16 cellular contexts compared by ENCODE assay signal in genomic region chr14:34604990-34605389, GRCh38. TPM values are rescaled to one million over a fixed set of nuclear protein-coding genes. Genes with fewer than 3 reads are reported as not detected.
DNase-seq lines count a peak whose midpoint lies in the region; ATAC-seq and TF ChIP-seq lines count a peak whose summit lies in the region.
"Had no signal": no experiment of that assay in that cellular context is flagged by ENCODE, and none has a peak within 500 bp of the region (broad histone marks: within the 10 kb centered on the region; RNA-seq: fewer than 3 reads in every experiment).

No MANE protein-coding gene starts in this region.

- no peak for TF ChIP-seq CTCF in choroid plexus epithelial cell (conservative IDR thresholded peaks at IDR 0.05; ENCODE audit: low read depth, low read length)

- H3K36me3 Mint-ChIP-seq in activated CD4-positive, alpha-beta memory T cell treated with anti-CD3 and anti-CD28 coated beads for 36 hours: peaks cover 37% of the 10 kb centered on the region

- intact Hi-C loops in activated CD4-positive, alpha-beta memory T cell treated with anti-CD3 and anti-CD28 coated beads for 36 hours (cut with micrococcal nuclease): no loop called here

- no peaks in the 10 kb centered on the region for H3K9me3 Mint-ChIP-seq in activated CD4-positive, alpha-beta memory T cell treated with anti-CD3 and anti-CD28 coated beads for 36 hours
- H3K9me3 Mint-ChIP-seq: stimulated activated effector memory CD8-positive, alpha-beta T cell treated with anti-CD3 and anti-CD28 coated beads, Interleukin-12 subunit alpha, Interleukin-12 subunit beta, amount 100 ng/mL, for 72 hours had no signal

- DNase-seq in AG20443 (ENCODE audit: low spot score) (peak; percentile 21), LHCN-M2 (ENCODE audit: low read depth) (peak; percentile 62), choroid plexus epithelial cell (ENCODE audit: low read depth) (peak; percentile 68), iPS-NIHi11 (ENCODE audit: low spot score) (no peak), AG08395 (ENCODE audit: low spot score) (no peak)
- no peak for DNase-seq in activated CD4-positive, alpha-beta memory T cell treated with anti-CD3 and anti-CD28 coated beads for 36 hours
- DNase-seq: activated gamma-delta T cell; body of pancreas; DMS79 treated with DMSO at 0.1 percent for 48 hours; effector memory CD4-positive, alpha-beta T cell; NCI-H1092; nucleus accumbens; trophoblast cell had no signal

- peaks cover 32 to 69% of the 10 kb centered on the region in 2 donors for H3K36me3 ChIP-seq in muscle layer of duodenum (ENCODE audit: control insufficient read depth in 1 of 2, insufficient read depth in 2 of 2, low read length in 2 of 2)

- CTCF ChIA-PET in activated CD4-positive, alpha-beta memory T cell treated with anti-CD3 and anti-CD28 coated beads for 36 hours (lab: Charles Lee): no interaction called here

- no peak overlapping the region for H3K27ac Mint-ChIP-seq in activated CD4-positive, alpha-beta memory T cell treated with anti-CD3 and anti-CD28 coated beads for 36 hours

- H3K4me3 ChIP-seq in choroid plexus epithelial cell (ENCODE audit: low read depth, low read length) (no peak overlapping the region), muscle layer of duodenum (ENCODE audit: low read depth in 1 of 2, low read length in 2 of 2) (no peak overlapping the region)
- H3K4me3 ChIP-seq: body of pancreas had no signal

- H3K27me3 Mint-ChIP-seq in activated CD4-positive, alpha-beta memory T cell treated with anti-CD3 and anti-CD28 coated beads for 36 hours: no peaks in the 10 kb centered on the region

- no peaks in the 10 kb centered on the region for H3K27me3 ChIP-seq in muscle layer of duodenum (ENCODE audit: low read depth, low read length)
- H3K27me3 ChIP-seq: body of pancreas had no signal

- ATAC-seq in GM18511 (IDR thresholded peaks at IDR 0.05; ENCODE audit: unreplicated experiment): no peak
- ATAC-seq: body of pancreas; stimulated activated effector memory CD8-positive, alpha-beta T cell treated with anti-CD3 and anti-CD28 coated beads, Interleukin-12 subunit alpha, Interleukin-12 subunit beta, amount 100 ng/mL, for 72 hours had no signal

- POLR2A ChIA-PET in activated CD4-positive, alpha-beta memory T cell treated with anti-CD3 and anti-CD28 coated beads for 36 hours (lab: Charles Lee): interaction anchor here (0.7 kb wide), 1 partner anchor 1923 kb away, joined by 4 read pairs; no protein-coding TSS in a partner anchor

- no peaks in the 10 kb centered on the region for H3K9me3 ChIP-seq in muscle layer of duodenum (ENCODE audit: control insufficient read depth in 1 of 2, low read length in 2 of 2)
- H3K9me3 ChIP-seq: body of pancreas had no signal

- H3K4me1 ChIP-seq in muscle layer of duodenum (ENCODE audit: control insufficient read depth in 1 of 2, insufficient read depth in 2 of 2, low read length in 2 of 2): no peaks in the 10 kb centered on the region
- H3K4me1 ChIP-seq: body of pancreas had no signal

- peak overlapping the region; percentile 63 for H3K27ac ChIP-seq in muscle layer of duodenum (ENCODE audit: low read length)

- no peak overlapping the region for H3K4me3 Mint-ChIP-seq in activated CD4-positive, alpha-beta memory T cell treated with anti-CD3 and anti-CD28 coated beads for 36 hours
- H3K4me3 Mint-ChIP-seq: stimulated activated effector memory CD8-positive, alpha-beta T cell treated with anti-CD3 and anti-CD28 coated beads, Interleukin-12 subunit alpha, Interleukin-12 subunit beta, amount 100 ng/mL, for 72 hours had no signal

- H3K4me1 Mint-ChIP-seq in activated CD4-positive, alpha-beta memory T cell treated with anti-CD3 and anti-CD28 coated beads for 36 hours (ENCODE audit: low read depth): peaks cover 3% of the 10 kb centered on the region
- H3K4me1 Mint-ChIP-seq: stimulated activated effector memory CD8-positive, alpha-beta T cell treated with anti-CD3 and anti-CD28 coated beads, Interleukin-12 subunit alpha, Interleukin-12 subunit beta, amount 100 ng/mL, for 72 hours had no signal

RNA-seq across cellular contexts. Expression of gene SNX6, which starts 25.0 kb away (rescaled TPM):
- 164 and 271 TPM in 2 replicates for total RNA-seq in LHCN-M2 (2014; rRNA removed)
- polyA plus RNA-seq in LHCN-M2 (2012): 54.0 TPM
- 10 to 100 TPM; 82.0 to 86.9 TPM for total RNA-seq in activated CD4-positive, alpha-beta memory T cell treated with anti-CD3 and anti-CD28 coated beads for 36 hours

Comparison
In these comparisons a context has a peak if more than half of its experiments do, and no peak if none do; other contexts are left out.
1. DNase-seq: peak in AG20443 (single experiment), LHCN-M2 (single experiment) and choroid plexus epithelial cell (single experiment); none in iPS-NIHi11 (single experiment), AG08395 (single experiment) and activated CD4-positive, alpha-beta memory T cell treated with anti-CD3 and anti-CD28 coated beads for 36 hours (single experiment).